14 cellular contexts compared by ENCODE assay signal in genomic region chr12:93825501-93825888, GRCh38.
A peak's percentile ranks its signal among the peaks of the same experiment; 100 is the strongest.
DNase-seq lines count a peak whose midpoint lies in the region; TF ChIP-seq lines count a peak whose summit lies in the region.
"Had no signal": no experiment of that assay in that cellular context is flagged by ENCODE, and none has a peak within 500 bp of the region (broad histone marks: within the 10 kb centered on the region; RNA-seq: fewer than 3 reads in every experiment).

No MANE protein-coding gene starts in this region.

- H3K27me3 Mint-ChIP-seq in activated naive CD4-positive, alpha-beta T cell treated with anti-CD3 and anti-CD28 coated beads for 36 hours (ENCODE audit: low read depth): no peaks in the 10 kb centered on the region
- H3K27me3 Mint-ChIP-seq: activated naive CD8-positive, alpha-beta T cell treated with anti-CD3 and anti-CD28 coated beads, Interleukin-2, amount 50 U/mL, for 24 hours; CD4-positive, CD25-positive, alpha-beta regulatory T cell; naive B cell had no signal

- dilution Hi-C loops in mammary epithelial cell (cut with HindIII; ENCODE audit: low sequenced_read_pairs): no loop called here

- BruUV-seq in mammary epithelial cell (replicated peaks; lab: Mats Ljungman, UMichigan): no TSS peak

- DNase-seq in breast epithelium (ENCODE audit: low spot score in 2 of 2): no peak
- no peak for DNase-seq in mammary epithelial cell
- peak; percentile 56 for DNase-seq in fibroblast of the aortic adventitia (ENCODE audit: low read depth)
- no peak for DNase-seq in uterus
- no peak for DNase-seq in activated naive CD4-positive, alpha-beta T cell treated with anti-CD3 and anti-CD28 coated beads for 36 hours
- DNase-seq in activated CD4-positive, CD25-positive, alpha-beta regulatory T cell (lab: John Stamatoyannopoulos, UW): no peak
- no peak for DNase-seq in nucleus accumbens (lab: John Stamatoyannopoulos, UW)
- DNase-seq: activated naive CD8-positive, alpha-beta T cell treated with anti-CD3 and anti-CD28 coated beads, Interleukin-2, amount 50 U/mL, for 24 hours; CD4-positive, CD25-positive, alpha-beta regulatory T cell; colonic mucosa; naive B cell had no signal

- 84% methylated on average over 3 of the region's 3 CpGs for WGBS in mammary epithelial cell (ENCODE audit: low coverage, missing lambda C conversion rate)

- H3K4me1 ChIP-seq in breast epithelium: peaks cover 12 to 20% of the 10 kb centered on the region in 2 donors
- H3K4me1 ChIP-seq in mammary epithelial cell (ENCODE audit: insufficient read depth, low read length): no peaks in the 10 kb centered on the region
- peaks cover 6 to 34% of the 10 kb centered on the region in 2 donors for H3K4me1 ChIP-seq in muscle layer of duodenum (ENCODE audit: control insufficient read depth in 1 of 2, insufficient read depth in 2 of 2, low read length in 2 of 2)
- H3K4me1 ChIP-seq in uterus: peaks cover 6 to 16% of the 10 kb centered on the region in 2 donors
- H3K4me1 ChIP-seq: colonic mucosa had no signal

- H3K4me3 Mint-ChIP-seq in activated naive CD4-positive, alpha-beta T cell treated with anti-CD3 and anti-CD28 coated beads for 36 hours: no peak overlapping the region
- H3K4me3 Mint-ChIP-seq: activated naive CD8-positive, alpha-beta T cell treated with anti-CD3 and anti-CD28 coated beads, Interleukin-2, amount 50 U/mL, for 24 hours; CD4-positive, CD25-positive, alpha-beta regulatory T cell; naive B cell had no signal

- no peaks in the 10 kb centered on the region for H3K79me2 ChIP-seq in mammary epithelial cell (ENCODE audit: insufficient read depth, low read length)

- H3K27ac ChIP-seq in breast epithelium: peak overlapping the region; percentile 50 to 68
- H3K27ac ChIP-seq in mammary epithelial cell (ENCODE audit: insufficient read depth, low read depth, low read length): no peak overlapping the region
- peak overlapping the region; percentile 27 for H3K27ac ChIP-seq in muscle layer of duodenum (ENCODE audit: low read length)
- H3K27ac ChIP-seq in uterus: peak overlapping the region; percentile 63 to 77
- H3K27ac ChIP-seq: 22Rv1, colonic mucosa, HL-60 had no signal

- H2AFZ ChIP-seq in mammary epithelial cell (ENCODE audit: low read depth, low read length): no peak overlapping the region

- H3K9me3 ChIP-seq in breast epithelium (no peaks in the 10 kb centered on the region), mammary epithelial cell (replicated peaks; ENCODE audit: insufficient read depth, low read length) (no peaks in the 10 kb centered on the region), muscle layer of duodenum (ENCODE audit: control insufficient read depth in 1 of 2, low read length in 2 of 2) (no peaks in the 10 kb centered on the region), uterus (no peaks in the 10 kb centered on the region)
- H3K9me3 ChIP-seq: colonic mucosa had no signal

- intact Hi-C loops in breast epithelium (cut with DNase I; ENCODE audit: low total_unique reads) (no loop called here), mammary epithelial cell (cut with micrococcal nuclease) (no loop called here), uterus (cut with DNase I; ENCODE audit: low total_unique reads) (no loop called here)
- intact Hi-C loops in activated naive CD4-positive, alpha-beta T cell treated with anti-CD3 and anti-CD28 coated beads for 36 hours (cut with micrococcal nuclease): no loop called here

- H3K4me1 Mint-ChIP-seq in activated naive CD4-positive, alpha-beta T cell treated with anti-CD3 and anti-CD28 coated beads for 36 hours (ENCODE audit: low read depth): peaks cover 2% of the 10 kb centered on the region

- H3K36me3 Mint-ChIP-seq in activated naive CD4-positive, alpha-beta T cell treated with anti-CD3 and anti-CD28 coated beads for 36 hours (ENCODE audit: low read depth): peaks cover 2% of the 10 kb centered on the region

- H3K36me3 ChIP-seq in breast epithelium: no peaks in the 10 kb centered on the region
- H3K36me3 ChIP-seq in mammary epithelial cell (ENCODE audit: insufficient read depth, low read length): no peaks in the 10 kb centered on the region
- H3K36me3 ChIP-seq in muscle layer of duodenum (ENCODE audit: control insufficient read depth in 1 of 2, insufficient read depth in 2 of 2, low read length in 2 of 2): no peaks in the 10 kb centered on the region
- no peaks in the 10 kb centered on the region for H3K36me3 ChIP-seq in uterus
- H3K36me3 ChIP-seq: colonic mucosa had no signal

- TF ChIP-seq POLR2A in breast epithelium (IDR thresholded peaks at IDR 0.05) (no peak), uterus (IDR thresholded peaks at IDR 0.05) (no peak)

- no peak overlapping the region for H3K9ac ChIP-seq in mammary epithelial cell (ENCODE audit: insufficient read depth, low read length)

- in situ Hi-C loops in mammary epithelial cell (cut with MboI; ENCODE audit: low sequenced_read_pairs in 2 of 2): no loop called here

- H3K27me3 ChIP-seq in breast epithelium (no peaks in the 10 kb centered on the region), mammary epithelial cell (ENCODE audit: insufficient read depth, low read length) (no peaks in the 10 kb centered on the region), muscle layer of duodenum (ENCODE audit: low read depth, low read length) (no peaks in the 10 kb centered on the region), uterus (no peaks in the 10 kb centered on the region)
- H3K27me3 ChIP-seq: colonic mucosa had no signal

- no peaks in the 10 kb centered on the region for H4K20me1 ChIP-seq in mammary epithelial cell (ENCODE audit: insufficient read depth, low read length)

- H3K4me3 ChIP-seq in breast epithelium (peak overlapping the region in 1 of 3 donors; percentile 2), mammary epithelial cell (replicated peaks in 1 of 3; ENCODE audit: insufficient read depth in 1 of 3, low read depth in 2 of 3, low read length in 3 of 3) (no peak overlapping the region), fibroblast of the aortic adventitia (ENCODE audit: low read depth, low read length) (no peak overlapping the region), muscle layer of duodenum (ENCODE audit: low read depth in 1 of 2, low read length in 2 of 2) (no peak overlapping the region), uterus (no peak overlapping the region)
- H3K4me3 ChIP-seq: colonic mucosa had no signal

- H3K4me2 ChIP-seq in mammary epithelial cell (ENCODE audit: insufficient read depth, low read depth, low read length): no peak overlapping the region

- no peaks in the 10 kb centered on the region for H3K9me3 Mint-ChIP-seq in activated naive CD4-positive, alpha-beta T cell treated with anti-CD3 and anti-CD28 coated beads for 36 hours
- H3K9me3 Mint-ChIP-seq: activated naive CD8-positive, alpha-beta T cell treated with anti-CD3 and anti-CD28 coated beads, Interleukin-2, amount 50 U/mL, for 24 hours; naive B cell had no signal

- TF ChIP-seq CTCF in breast epithelium (IDR thresholded peaks at IDR 0.05): no peak
- peak in 1 of 2 donors; percentile 2 for TF ChIP-seq CTCF in mammary epithelial cell (conservative IDR thresholded peaks at IDR 0.05 in 1 of 2, IDR thresholded peaks at IDR 0.05 in 1 of 2; ENCODE audit: extremely low read depth in 1 of 2, insufficient read depth in 1 of 2, low read depth in 1 of 2, low read length in 2 of 2)
- peak; percentile 12 for TF ChIP-seq CTCF in fibroblast of the aortic adventitia (IDR thresholded peaks at IDR 0.05; ENCODE audit: insufficient read depth, low read length)
- no peak for TF ChIP-seq CTCF in uterus (IDR thresholded peaks at IDR 0.05)

- no peak overlapping the region for H3K27ac Mint-ChIP-seq in activated naive CD4-positive, alpha-beta T cell treated with anti-CD3 and anti-CD28 coated beads for 36 hours
- H3K27ac Mint-ChIP-seq: activated naive CD8-positive, alpha-beta T cell treated with anti-CD3 and anti-CD28 coated beads, Interleukin-2, amount 50 U/mL, for 24 hours; CD4-positive, CD25-positive, alpha-beta regulatory T cell had no signal

- CTCF ChIA-PET in mammary epithelial cell (lab: Charles Lee; ENCODE audit: low non-redundant PET): no interaction called here
- CTCF ChIA-PET in activated naive CD4-positive, alpha-beta T cell treated with anti-CD3 and anti-CD28 coated beads for 36 hours (lab: Charles Lee): interaction anchor here (0.6 kb wide), 1 partner anchor 241 kb away, joined by 6 read pairs; no protein-coding TSS in a partner anchor
